In the genomic region with DNA sequence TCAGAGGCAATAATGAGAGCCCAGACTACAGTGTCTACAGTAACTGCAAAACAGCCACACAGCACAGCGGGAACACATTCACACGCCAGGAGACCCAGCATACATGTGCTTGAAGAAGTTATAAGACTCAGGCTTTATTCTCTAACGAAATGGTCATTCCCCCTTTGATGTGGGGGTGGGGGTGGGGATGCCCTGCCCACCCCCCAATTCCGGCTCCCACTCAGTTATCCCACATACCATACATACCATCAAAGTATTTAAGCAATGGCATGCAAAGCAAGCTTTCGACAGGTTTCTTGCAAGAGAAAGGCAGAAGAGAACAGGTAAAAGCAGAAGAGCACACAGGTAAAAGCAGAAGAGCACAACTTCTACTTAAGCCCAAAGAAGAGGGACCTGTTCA, we compare ENCODE assay signal across 2 cellular contexts.
TF ChIP-seq lines count a peak whose summit lies in the region.

No MANE protein-coding gene starts in this region.

TF ChIP-seq in GM12878, 131 proteins besides CTCF, POLR2A, EP300 and RAD21:
- no peak for TF ChIP-seq SUZ12 (IDR thresholded peaks at IDR 0.05; ENCODE audit: unreplicated experiment)
- TF ChIP-seq ZSCAN29 (IDR thresholded peaks at IDR 0.05) = no peak
- no peak for TF ChIP-seq CHD1 (IDR thresholded peaks at IDR 0.05; ENCODE audit: low read depth, low read length)
- TF ChIP-seq RB1 (IDR thresholded peaks at IDR 0.05; ENCODE audit: borderline replicate concordance) = no peak
- TF ChIP-seq, protein P1, sequence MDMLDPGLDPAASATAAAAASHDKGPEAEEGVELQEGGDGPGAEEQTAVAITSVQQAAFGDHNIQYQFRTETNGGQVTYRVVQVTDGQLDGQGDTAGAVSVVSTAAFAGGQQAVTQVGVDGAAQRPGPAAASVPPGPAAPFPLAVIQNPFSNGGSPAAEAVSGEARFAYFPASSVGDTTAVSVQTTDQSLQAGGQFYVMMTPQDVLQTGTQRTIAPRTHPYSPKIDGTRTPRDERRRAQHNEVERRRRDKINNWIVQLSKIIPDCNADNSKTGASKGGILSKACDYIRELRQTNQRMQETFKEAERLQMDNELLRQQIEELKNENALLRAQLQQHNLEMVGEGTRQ (IDR thresholded peaks at IDR 0.05; ENCODE audit: borderline replicate concordance, low read depth, low read length) = no peak
- TF ChIP-seq ZBED1 (IDR thresholded peaks at IDR 0.05; ENCODE audit: borderline replicate concordance) = no peak
- TF ChIP-seq CEBPB (IDR thresholded peaks at IDR 0.05; ENCODE audit: borderline replicate concordance in 1 of 2, low read depth in 2 of 2, low read length in 2 of 2) = no peak
- TF ChIP-seq IRF4 (IDR thresholded peaks at IDR 0.05; ENCODE audit: low read depth, low read length) = no peak
- TF ChIP-seq MYB (IDR thresholded peaks at IDR 0.05; ENCODE audit: borderline replicate concordance, low read depth, low read length) = no peak
- no peak for TF ChIP-seq YY1 (IDR thresholded peaks at IDR 0.05; ENCODE audit: low read depth, low read length)

TF ChIP-seq in GM12891, 5 proteins besides CTCF, POLR2A, EP300 and RAD21:
- no peak for TF ChIP-seq SPI1 (IDR thresholded peaks at IDR 0.05; ENCODE audit: low read depth, low read length)
- TF ChIP-seq POLR2AphosphoS5 (IDR thresholded peaks at IDR 0.05; ENCODE audit: low read depth, low read length) = no peak
- no peak for TF ChIP-seq PAX5 (IDR thresholded peaks at IDR 0.05; ENCODE audit: insufficient read depth, low read length, severe bottlenecking)
- no peak for TF ChIP-seq TAF1 (IDR thresholded peaks at IDR 0.05; ENCODE audit: low read depth, low read length)
- TF ChIP-seq POU2F2 (IDR thresholded peaks at IDR 0.05; ENCODE audit: low read depth, low read length) = no peak
